Comparison of ENCODE assay signal across 8 cellular contexts in the genomic region with DNA sequence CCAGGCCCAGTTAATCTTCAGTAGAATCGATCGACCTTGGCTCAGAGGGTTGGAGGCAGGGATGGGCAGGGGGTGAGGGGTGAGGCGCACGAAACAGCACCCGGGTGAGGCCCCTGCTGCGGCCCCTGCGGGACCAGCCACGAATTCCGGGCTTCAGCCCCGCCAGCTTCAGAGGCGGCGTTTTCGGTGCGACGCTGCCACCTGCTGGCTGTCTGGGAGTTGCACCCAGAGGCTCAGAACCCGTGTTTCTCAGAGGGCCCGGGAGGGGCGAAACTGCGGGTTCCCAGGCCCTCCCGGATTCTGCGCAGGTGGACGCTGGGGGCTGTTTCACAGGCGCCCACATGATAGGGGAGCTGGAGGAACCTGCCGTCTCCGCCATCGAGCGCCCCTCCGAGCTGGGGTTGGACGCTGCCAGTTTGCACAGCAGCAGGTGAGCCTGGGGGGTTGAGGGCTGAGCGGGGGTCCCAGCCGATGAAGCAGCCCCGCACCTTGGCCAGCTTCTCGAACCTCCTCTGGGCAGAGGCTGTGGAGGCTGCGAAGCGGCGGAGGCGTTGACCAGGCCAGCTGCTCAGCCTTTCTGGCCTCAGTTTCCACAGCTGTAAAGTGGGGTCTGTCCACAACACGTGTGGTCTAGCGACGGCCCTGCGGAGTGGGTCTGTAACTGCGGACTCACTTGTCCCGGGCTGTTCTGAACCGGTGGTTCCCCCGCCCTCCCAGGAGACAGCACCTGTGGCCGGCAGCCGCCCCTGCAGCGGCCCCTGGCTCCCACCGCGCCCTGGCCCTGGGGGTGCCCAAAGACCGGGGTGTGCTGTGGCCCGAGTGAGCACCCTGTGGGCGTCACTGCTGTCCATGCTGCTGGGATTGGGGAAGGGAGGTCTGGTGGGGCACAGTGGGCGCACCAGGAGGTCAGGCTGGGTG. TPM values are rescaled to one million over a fixed set of nuclear protein-coding genes. Genes with fewer than 3 reads are reported as not detected.
A peak's percentile ranks its signal among the peaks of the same experiment; 100 is the strongest.
DNase-seq lines count a peak whose midpoint lies in the region; ATAC-seq and TF ChIP-seq lines count a peak whose summit lies in the region.

No MANE protein-coding gene starts in this region.

- H3K4me3 ChIP-seq in HAP-1 (no peak overlapping the region), MG63 (no peak overlapping the region), SU-DHL-6 (ENCODE audit: insufficient read depth, low read length, poor library complexity, severe bottlenecking) (no peak overlapping the region), heart right ventricle (peak overlapping the region in 2 of 10 donors; percentile 6 to 16)

- H3K36me3 ChIP-seq in HAP-1 (replicated peaks) (no peaks in the 10 kb centered on the region), MG63 (no peaks in the 10 kb centered on the region), SU-DHL-6 (ENCODE audit: low read length) (no peaks in the 10 kb centered on the region), heart right ventricle (no peaks in the 10 kb centered on the region)

- intact Hi-C loops in heart right ventricle (cut with DNase I) (loop anchor here (1.0 to 10.0 kb wide), 12 partner anchors 37 to 137 kb away; a partner anchor contains a TSS), sciatic nerve (cut with DNase I) (loop anchor here (2.0 to 5.0 kb wide), 2 partner anchors 37 to 107 kb away; no protein-coding TSS in a partner anchor)

- H3K36me3 Mint-ChIP-seq in activated naive CD8-positive, alpha-beta T cell, result peaks cover 5% of the 10 kb centered on the region

- H3K4me1 Mint-ChIP-seq in activated naive CD8-positive, alpha-beta T cell (ENCODE audit: low read depth), result peaks cover 26% of the 10 kb centered on the region

- H3K27me3 ChIP-seq in HAP-1 (ENCODE audit: low read depth) (peaks cover 89% of the 10 kb centered on the region), MG63 (peaks cover 58% of the 10 kb centered on the region), SU-DHL-6 (ENCODE audit: low read length) (no peaks in the 10 kb centered on the region), heart right ventricle (peaks cover 57 to 100% (median 100%) of the 10 kb centered on the region in 7 donors)

- H3K4me3 Mint-ChIP-seq in activated naive CD8-positive, alpha-beta T cell, result peak overlapping the region; percentile 91

- in situ Hi-C loops in HAP-1 (cut with MboI; ENCODE audit: low sequenced_read_pairs), result loop anchor here (10.0 kb wide), 1 partner anchor 105 kb away; no protein-coding TSS in a partner anchor

- no peaks in the 10 kb centered on the region for H3K4me1 ChIP-seq in HAP-1
- H3K4me1 ChIP-seq in heart right ventricle, result peaks cover 6 to 48% (median 23%) of the 10 kb centered on the region in 9 donors

- no peak overlapping the region for H3K27ac ChIP-seq in SU-DHL-6 (ENCODE audit: low read depth, low read length)
- no peak overlapping the region for H3K27ac ChIP-seq in heart right ventricle

- peaks cover 12% of the 10 kb centered on the region for H3K9me3 Mint-ChIP-seq in activated naive CD8-positive, alpha-beta T cell (ENCODE audit: low read depth)

- no peak overlapping the region for H3K27ac Mint-ChIP-seq in activated naive CD8-positive, alpha-beta T cell

- ATAC-seq in heart right ventricle (peak; percentile 80 to 92 (median 86)), sciatic nerve (peak; percentile 92)

- DNase-seq in HAP-1 (ENCODE audit: low spot score in 2 of 2) (peak; percentile 41 to 88), MG63 (peak; percentile 68), heart right ventricle (peak; percentile 67 to 82), sciatic nerve (ENCODE audit: low spot score) (peak; percentile 87), NCI-H187 treated with DMSO at 0.1 percent for 48 hours (lab: John Stamatoyannopoulos, UW) (no peak)

- H4K20me1 ChIP-seq in SU-DHL-6 (ENCODE audit: low read depth, low read length), result no peaks in the 10 kb centered on the region

- H2AFZ ChIP-seq in SU-DHL-6 (ENCODE audit: low read depth, low read length, severe bottlenecking), result no peak overlapping the region

- no peaks in the 10 kb centered on the region for H3F3A ChIP-seq in SU-DHL-6 (ENCODE audit: insufficient read depth)

- H3K9ac ChIP-seq in SU-DHL-6 (ENCODE audit: low read length), result peak overlapping the region; percentile 19; the same call in 1 of the 2 replicates

- no peaks in the 10 kb centered on the region for H3K9me2 ChIP-seq in SU-DHL-6 (replicated peaks; ENCODE audit: insufficient read depth, low read length)

- TF ChIP-seq CTCF in GM12872 (IDR thresholded peaks at IDR 0.05; ENCODE audit: insufficient read depth, low read depth, low read length) (peak; percentile 88), SU-DHL-6 (IDR thresholded peaks at IDR 0.05; ENCODE audit: insufficient read depth, low read length, poor library complexity, severe bottlenecking) (peak; percentile 75), heart right ventricle (IDR thresholded peaks at IDR 0.05) (peak; percentile 90 to 97 (median 94))

- no peaks in the 10 kb centered on the region for H3K79me2 ChIP-seq in SU-DHL-6 (ENCODE audit: insufficient read depth, low read length)

- peaks cover 4% of the 10 kb centered on the region for H3K27me3 Mint-ChIP-seq in activated naive CD8-positive, alpha-beta T cell

- H3K4me2 ChIP-seq in SU-DHL-6 (ENCODE audit: low read depth, low read length, poor library complexity, severe bottlenecking), result peak overlapping the region; percentile 39

- peaks cover 6% of the 10 kb centered on the region for H3K9me3 ChIP-seq in HAP-1
- peaks cover 13% of the 10 kb centered on the region for H3K9me3 ChIP-seq in MG63
- H3K9me3 ChIP-seq in SU-DHL-6 (ENCODE audit: insufficient read depth, low read length), result no peaks in the 10 kb centered on the region
- H3K9me3 ChIP-seq in heart right ventricle, result peaks cover 0 to 20% (median 13%) of the 10 kb centered on the region in 11 donors

- 6 to 8% methylated on average over 54 of the region's 54 CpGs for WGBS in heart right ventricle, 2 donors

RNA-seq across cellular contexts. Expression of a gene that starts 2.5 kb away (rescaled TPM):
- total RNA-seq in MG63 (2014; rRNA removed; shearing (Covaris generic); ENCODE audit: low replicate concordance), result not detected in 2 replicates
- not detected for total RNA-seq in heart right ventricle
- polyA plus RNA-seq in heart right ventricle, result under 1 TPM in 1 of 2 donors, not detected in 1; 0.03 TPM
- total RNA-seq in sciatic nerve, result not detected

RNA-seq across cellular contexts. Expression of a gene that starts 56.8 kb away (rescaled TPM):
- total RNA-seq in MG63 (2014; rRNA removed; shearing (Covaris generic); ENCODE audit: low replicate concordance), result not detected in 2 replicates
- total RNA-seq in heart right ventricle (1 to 10 TPM in 4 of 10 donors, under 1 TPM in 6; 0.19 to 3.6 (median 0.62) TPM), sciatic nerve (3.8 TPM)
- 1 to 10 TPM; 2.3 to 8.3 TPM for polyA plus RNA-seq in heart right ventricle
